Comparison of ENCODE assay signal across 9 cellular contexts in genomic region chr9:124859803-124860581, GRCh38. TPM values are rescaled to one million over a fixed set of nuclear protein-coding genes. Genes with fewer than 3 reads are reported as not detected.
DNase-seq lines count a peak whose midpoint lies in the region; ATAC-seq and TF ChIP-seq lines count a peak whose summit lies in the region.
"Had no signal": no experiment of that assay in that cellular context is flagged by ENCODE, and none has a peak within 500 bp of the region (broad histone marks: within the 10 kb centered on the region; RNA-seq: fewer than 3 reads in every experiment).

No MANE protein-coding gene starts in this region.

- H3K9me3 ChIP-seq in spleen: no peaks in the 10 kb centered on the region
- H3K9me3 ChIP-seq: mucosa of descending colon had no signal

- H3K4me3 Mint-ChIP-seq in T-helper 1 cell treated with Interleukin-12 subunit alpha and Interleukin-12 subunit beta and Interleukin-4 antibody, amounts not matched to agents 30 μg/mL and 1 μg/mL, for 36 hours: peak overlapping the region; percentile 85

- no peaks in the 10 kb centered on the region for H3K27me3 ChIP-seq in spleen (replicated peaks in 1 of 7)

- TF ChIP-seq CTCF in VCaP (conservative IDR thresholded peaks at IDR 0.05) (no peak), fibroblast of villous mesenchyme (IDR thresholded peaks at IDR 0.05; ENCODE audit: insufficient read depth, low read depth, low read length) (no peak), spleen (IDR thresholded peaks at IDR 0.05 in 8 of 11, conservative IDR thresholded peaks at IDR 0.05 in 3 of 11) (no peak)

- peaks cover 25% of the 10 kb centered on the region for H3K36me3 Mint-ChIP-seq in T-helper 1 cell treated with Interleukin-12 subunit alpha and Interleukin-12 subunit beta and Interleukin-4 antibody, amounts not matched to agents 30 μg/mL and 1 μg/mL, for 36 hours (ENCODE audit: low read depth)

- H3K27ac ChIP-seq in VCaP: peak overlapping the region; percentile 93; the same call in 1 of the 2 replicates
- peak overlapping the region in 2 of 8 donors; percentile 35 to 94 for H3K27ac ChIP-seq in spleen

- DNase-seq in T-helper 1 cell (no peak), fibroblast of villous mesenchyme (ENCODE audit: low read depth) (no peak), spleen (no peak), NCI-H2081 treated with DMSO at 0.1 percent for 48 hours (lab: John Stamatoyannopoulos, UW) (no peak), amygdala (lab: John Stamatoyannopoulos, UW) (no peak)

- intact Hi-C loops in spleen (cut with DNase I; ENCODE audit: low total_unique reads): loop anchor here (10.0 kb wide), 1 partner anchor 285 kb away; the partner anchor contains the start of gene SCAI

- H3K4me3 ChIP-seq in fibroblast of villous mesenchyme (ENCODE audit: low read depth, low read length): peak overlapping the region; percentile 85
- peak overlapping the region in 7 of 8 donors; percentile 59 to 98 (median 79) for H3K4me3 ChIP-seq in spleen
- H3K4me3 ChIP-seq: mucosa of descending colon had no signal

- H3K4me1 Mint-ChIP-seq in T-helper 1 cell treated with Interleukin-12 subunit alpha and Interleukin-12 subunit beta and Interleukin-4 antibody, amounts not matched to agents 30 μg/mL and 1 μg/mL, for 36 hours (ENCODE audit: low read depth): peaks cover 22% of the 10 kb centered on the region

- WGBS in spleen, 5 donors: 35 to 61% (median 53%) methylated on average over 9 to 10 of the region's 10 CpGs

- peaks cover 3 to 52% (median 48%) of the 10 kb centered on the region in 6 donors for H3K36me3 ChIP-seq in spleen

- peak overlapping the region; percentile 82 for H3K27ac Mint-ChIP-seq in T-helper 1 cell treated with Interleukin-12 subunit alpha and Interleukin-12 subunit beta and Interleukin-4 antibody, amounts not matched to agents 30 μg/mL and 1 μg/mL, for 36 hours

- TF ChIP-seq POLR2A in spleen (IDR thresholded peaks at IDR 0.05): no peak

- no peaks in the 10 kb centered on the region for H3K27me3 Mint-ChIP-seq in T-helper 1 cell treated with Interleukin-12 subunit alpha and Interleukin-12 subunit beta and Interleukin-4 antibody, amounts not matched to agents 30 μg/mL and 1 μg/mL, for 36 hours (ENCODE audit: low read depth)

- H3K4me1 ChIP-seq in spleen: peaks cover 30 to 61% (median 50%) of the 10 kb centered on the region in 6 donors

- no peaks in the 10 kb centered on the region for H3K9me3 Mint-ChIP-seq in T-helper 1 cell treated with Interleukin-12 subunit alpha and Interleukin-12 subunit beta and Interleukin-4 antibody, amounts not matched to agents 30 μg/mL and 1 μg/mL, for 36 hours

- ATAC-seq in GM21717 (IDR thresholded peaks at IDR 0.05; ENCODE audit: unreplicated experiment): no peak
- ATAC-seq: mucosa of descending colon had no signal

RNA-seq across cellular contexts. Expression of gene RPL35, which starts 1.8 kb away (rescaled TPM):
- 1,727 and 1,986 TPM in 2 replicates for total RNA-seq in fibroblast of villous mesenchyme
- 1,000 to 10,000 TPM in 4 of 7 donors, 100 to 1,000 TPM in 3; 873 to 1,139 (median 1,001) TPM for total RNA-seq in spleen
- polyA plus RNA-seq in spleen: 1,000 to 10,000 TPM; 7,414 to 8,208 (median 8,201) TPM

RNA-seq across cellular contexts. Expression of gene ARPC5L, which starts 1.9 kb away (rescaled TPM):
- 14.2 TPM in 2 replicates for total RNA-seq in fibroblast of villous mesenchyme
- 10 to 100 TPM; 33.6 to 50.4 (median 47.3) TPM for total RNA-seq in spleen
- polyA plus RNA-seq in spleen: 10 to 100 TPM; 48.1 to 75.3 (median 48.9) TPM

RNA-seq across cellular contexts. Expression of gene WDR38, which starts 6.7 kb away (rescaled TPM):
- total RNA-seq in fibroblast of villous mesenchyme: not detected in 2 replicates
- not detected for total RNA-seq in spleen
- polyA plus RNA-seq in spleen: not detected
- total RNA-seq: mucosa of descending colon had no signal
